28 cellular contexts compared by ENCODE assay signal in genomic region chr6:29637247-29637646, GRCh38. TPM values are rescaled to one million over a fixed set of nuclear protein-coding genes. Genes with fewer than 3 reads are reported as not detected.
DNase-seq lines count a peak whose midpoint lies in the region; ATAC-seq and TF ChIP-seq lines count a peak whose summit lies in the region.
"Had no signal": no experiment of that assay in that cellular context is flagged by ENCODE, and none has a peak within 500 bp of the region (broad histone marks: within the 10 kb centered on the region; RNA-seq: fewer than 3 reads in every experiment).

No MANE protein-coding gene starts in this region.

- no peaks in the 10 kb centered on the region for H3K9me3 Mint-ChIP-seq in WTC11
- H3K9me3 Mint-ChIP-seq: CD4-positive, alpha-beta memory T cell; CD4-positive, alpha-beta T cell; CD4-positive, CD25-positive, alpha-beta regulatory T cell; CD8-positive, alpha-beta memory T cell; CD8-positive, alpha-beta T cell had no signal

- no peak overlapping the region for H3K27ac Mint-ChIP-seq in WTC11
- H3K27ac Mint-ChIP-seq: B cell; CD8-positive, alpha-beta T cell had no signal

- H3K27me3 Mint-ChIP-seq in WTC11 (ENCODE audit: low read depth): no peaks in the 10 kb centered on the region
- H3K27me3 Mint-ChIP-seq: B cell; CD4-positive, alpha-beta memory T cell; CD4-positive, alpha-beta T cell; CD4-positive, CD25-positive, alpha-beta regulatory T cell had no signal

- TF ChIP-seq CTCF in WTC11 (IDR thresholded peaks at IDR 0.05): no peak

- no peak for ATAC-seq in WTC11
- ATAC-seq: A549; CD8-positive, alpha-beta T cell had no signal

- POLR2A ChIA-PET in WTC11 (lab: Charles Lee): no interaction called here

- peaks cover 52% of the 10 kb centered on the region for H3K4me1 Mint-ChIP-seq in WTC11

- DNase-seq in WTC11 (ENCODE audit: low spot score): no peak
- DNase-seq in cortex of kidney (lab: John Stamatoyannopoulos, UW): no peak
- DNase-seq: 8988T; ACHN; AML-193; BE2C; C1 segment of cervical spinal cord; Caco-2; Calu3; CD4-positive, alpha-beta memory T cell; CD4-positive, alpha-beta T cell; CD4-positive, CD25-positive, alpha-beta regulatory T cell; CD8-positive, alpha-beta memory T cell; CD8-positive, alpha-beta T cell; COR-L47; DMS 273 treated with DMSO at 0.1 percent for 48 hours; DMS153; DMS53; DMS79; DMS79 treated with DMSO at 0.1 percent for 48 hours; DND-41; EL had no signal

- no peak overlapping the region for H3K4me3 Mint-ChIP-seq in WTC11
- H3K4me3 Mint-ChIP-seq: B cell; CD14-positive monocyte; CD4-positive, alpha-beta memory T cell; CD4-positive, alpha-beta T cell; CD8-positive, alpha-beta T cell had no signal

- CTCF ChIA-PET in WTC11 (lab: Charles Lee): interaction anchor here (2.4 to 6.3 kb wide), 2 partner anchors 13 to 16 kb away, joined by 11 to 74 read pairs; no protein-coding TSS in a partner anchor

- no peaks in the 10 kb centered on the region for H3K36me3 Mint-ChIP-seq in WTC11
- H3K36me3 Mint-ChIP-seq: CD14-positive monocyte; CD4-positive, CD25-positive, alpha-beta regulatory T cell; CD8-positive, alpha-beta T cell had no signal

TF ChIP-seq in WTC11, 78 proteins besides CTCF, POLR2A, EP300 and RAD21:
- TF ChIP-seq, protein P1, sequence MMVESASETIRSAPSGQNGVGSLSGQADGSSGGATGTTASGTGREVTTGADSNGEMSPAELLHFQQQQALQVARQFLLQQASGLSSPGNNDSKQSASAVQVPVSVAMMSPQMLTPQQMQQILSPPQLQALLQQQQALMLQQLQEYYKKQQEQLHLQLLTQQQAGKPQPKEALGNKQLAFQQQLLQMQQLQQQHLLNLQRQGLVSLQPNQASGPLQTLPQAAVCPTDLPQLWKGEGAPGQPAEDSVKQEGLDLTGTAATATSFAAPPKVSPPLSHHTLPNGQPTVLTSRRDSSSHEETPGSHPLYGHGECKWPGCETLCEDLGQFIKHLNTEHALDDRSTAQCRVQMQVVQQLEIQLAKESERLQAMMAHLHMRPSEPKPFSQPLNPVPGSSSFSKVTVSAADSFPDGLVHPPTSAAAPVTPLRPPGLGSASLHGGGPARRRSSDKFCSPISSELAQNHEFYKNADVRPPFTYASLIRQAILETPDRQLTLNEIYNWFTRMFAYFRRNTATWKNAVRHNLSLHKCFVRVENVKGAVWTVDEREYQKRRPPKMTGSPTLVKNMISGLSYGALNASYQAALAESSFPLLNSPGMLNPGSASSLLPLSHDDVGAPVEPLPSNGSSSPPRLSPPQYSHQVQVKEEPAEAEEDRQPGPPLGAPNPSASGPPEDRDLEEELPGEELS (CRISPR knock-in tag; IDR thresholded peaks at IDR 0.05): no peak
- TF ChIP-seq OVOL2 (CRISPR knock-in tag; IDR thresholded peaks at IDR 0.05; ENCODE audit: borderline replicate concordance): no peak
- peak; percentile 91 for TF ChIP-seq HMGA2 (CRISPR knock-in tag; IDR thresholded peaks at IDR 0.05)
- no peak for TF ChIP-seq GABPB1 (CRISPR knock-in tag; IDR thresholded peaks at IDR 0.05)

RNA-seq across cellular contexts. Expression of gene GABBR1, which starts 4.3 kb away (rescaled TPM):
- 82.5 to 107 TPM (median 83.0 TPM) in 3 replicates for total RNA-seq in WTC11 (2021)

RNA-seq across cellular contexts. Expression of gene MOG, which starts 19.6 kb away (rescaled TPM):
- 0.55 to 1.2 TPM (median 0.57 TPM) in 3 replicates for total RNA-seq in WTC11 (2021)
- total RNA-seq: A172; A673; B cell; Caco-2; Calu3; CD4-positive, alpha-beta memory T cell; CD4-positive, alpha-beta T cell; CD4-positive, CD25-positive, alpha-beta regulatory T cell; CD8-positive, alpha-beta memory T cell; CD8-positive, alpha-beta T cell; Daoy had no signal

RNA-seq across cellular contexts. Expression of gene ZFP57, which starts 43.7 kb away (rescaled TPM):
- total RNA-seq in WTC11 (2021): 6.0 to 6.4 TPM (median 6.2 TPM) in 3 replicates
- total RNA-seq: A172; A673; Caco-2; CD4-positive, alpha-beta memory T cell; CD4-positive, alpha-beta T cell; CD8-positive, alpha-beta T cell had no signal

RNA-seq across cellular contexts. Expression of gene OR2H2, which starts 52.3 kb away (rescaled TPM):
- total RNA-seq in WTC11 (2021): not detected in 3 replicates
- total RNA-seq: A172; A673; B cell; Caco-2; Calu3; CD4-positive, alpha-beta memory T cell; CD4-positive, alpha-beta T cell; CD4-positive, CD25-positive, alpha-beta regulatory T cell; CD8-positive, alpha-beta memory T cell; CD8-positive, alpha-beta T cell; Daoy had no signal
